Comparison of ENCODE assay signal across 2 cellular contexts in genomic region chr3:101144080-101144479, GRCh38.
TF ChIP-seq lines count a peak whose summit lies in the region.

No MANE protein-coding gene starts in this region.

TF ChIP-seq in GM23338, 12 proteins besides CTCF, POLR2A, EP300 and RAD21:
- no peak for TF ChIP-seq JUNB (IDR thresholded peaks at IDR 0.05; ENCODE audit: unreplicated experiment)
- no peak for TF ChIP-seq ZNF331 (CRISPR knock-in tag; IDR thresholded peaks at IDR 0.05; ENCODE audit: low read depth)
- no peak for TF ChIP-seq ZNF114 (CRISPR knock-in tag; IDR thresholded peaks at IDR 0.05)
- TF ChIP-seq REST (IDR thresholded peaks at IDR 0.05; ENCODE audit: unreplicated experiment): no peak
- no peak for TF ChIP-seq NANOG (IDR thresholded peaks at IDR 0.05; ENCODE audit: borderline replicate concordance)
- TF ChIP-seq STAT1 (IDR thresholded peaks at IDR 0.05; ENCODE audit: unreplicated experiment): no peak
- TF ChIP-seq EZH2phosphoT487 (IDR thresholded peaks at IDR 0.05; ENCODE audit: unreplicated experiment): no peak
- TF ChIP-seq ZNF462 (CRISPR knock-in tag; IDR thresholded peaks at IDR 0.05): peak; percentile 59; the same call in 1 of the 2 replicates
- TF ChIP-seq POLR2AphosphoS5 (IDR thresholded peaks at IDR 0.05; ENCODE audit: low read depth): no peak

TF ChIP-seq in H1, 55 proteins besides CTCF, POLR2A, EP300 and RAD21:
- no peak for TF ChIP-seq SIN3A (conservative IDR thresholded peaks at IDR 0.05 in 1 of 2, IDR thresholded peaks at IDR 0.05 in 1 of 2; ENCODE audit: low read depth in 1 of 2, low read length in 2 of 2)
- TF ChIP-seq RXRA (IDR thresholded peaks at IDR 0.05; ENCODE audit: insufficient read depth, low read depth, low read length): no peak
- 0 out of 2 replicates have a peak, but pooled peaks have one; percentile 50 for TF ChIP-seq YY1 (IDR thresholded peaks at IDR 0.05; ENCODE audit: low read depth, low read length)
- TF ChIP-seq MAFK (IDR thresholded peaks at IDR 0.05; ENCODE audit: low read depth, low read length): no peak
- 0 out of 2 replicates have a peak, but pooled peaks have one; percentile 32 for TF ChIP-seq SP1 (IDR thresholded peaks at IDR 0.05; ENCODE audit: low read depth, low read length)
- peak; percentile 46; the same call in 1 of the 2 replicates for TF ChIP-seq TEAD4 (IDR thresholded peaks at IDR 0.05; ENCODE audit: low read depth, low read length)
- TF ChIP-seq USF2 (IDR thresholded peaks at IDR 0.05; ENCODE audit: low read length): no peak
